ENCODE assay signal across 23 cellular contexts in genomic region chr6:8859501-8859900, GRCh38.
"Had no signal": no experiment of that assay in that cellular context is flagged by ENCODE, and none has a peak within 500 bp of the region (broad histone marks: within the 10 kb centered on the region; RNA-seq: fewer than 3 reads in every experiment).

No MANE protein-coding gene starts in this region.

- H3K4me3 ChIP-seq: adrenal gland, coronary artery, lung, upper lobe of right lung had no signal

- H3K36me3 Mint-ChIP-seq: activated naive CD4-positive, alpha-beta T cell treated with anti-CD3 and anti-CD28 coated beads, Interleukin-2, amount 50 U/mL, for 24 hours; brain had no signal

- DNase-seq: activated CD4-positive, alpha-beta T cell treated with anti-CD3 and anti-CD28 coated beads, Interleukin-2, amount 10 ng/mL, durations not matched to agents 7 days and 5 days; activated CD8-positive, alpha-beta memory T cell treated with anti-CD3 and anti-CD28 coated beads, Interleukin-2, amount 50 U/mL, for 48 hours; activated gamma-delta T cell; central memory CD4-positive, alpha-beta T cell; midbrain; nephron progenitor cell; nucleus accumbens; posterior cingulate gyrus; retina; stimulated activated CD4-positive, alpha-beta T cell treated with anti-CD3 and anti-CD28 coated beads, Interleukin-12 subunit alpha, Interleukin-12 subunit beta, amount 100 ng/mL, for 4 hours; stimulated activated CD4-positive, alpha-beta T cell treated with anti-CD3 and anti-CD28 coated beads, Interleukin-1b, Interleukin-23, amount 100 ng/mL, for 48 hours; stimulated activated CD8-positive, alpha-beta memory T cell treated with anti-CD3 and anti-CD28 coated beads, Interleukin-4, amount 100 ng/mL, for 48 hours; stimulated activated naive CD4-positive, alpha-beta T cell; upper lobe of right lung had no signal

- ATAC-seq: activated CD4-positive, CD25-positive, alpha-beta regulatory T cell treated with anti-CD3 and anti-CD28 coated beads, Interleukin-2, amount 50 U/mL, for 24 hours had no signal

- H3K4me1 Mint-ChIP-seq: activated CD4-positive, alpha-beta T cell treated with anti-CD3 and anti-CD28 coated beads, Interleukin-2, amount 10 ng/mL, durations not matched to agents 7 days and 5 days; activated naive CD4-positive, alpha-beta T cell treated with anti-CD3 and anti-CD28 coated beads, Interleukin-2, amount 50 U/mL, for 24 hours; brain; nephron progenitor cell had no signal

- H3K27me3 Mint-ChIP-seq: activated CD4-positive, alpha-beta T cell treated with anti-CD3 and anti-CD28 coated beads, Interleukin-2, amount 10 ng/mL, durations not matched to agents 7 days and 5 days; activated naive CD4-positive, alpha-beta T cell treated with anti-CD3 and anti-CD28 coated beads, Interleukin-2, amount 50 U/mL, for 24 hours; brain had no signal

- H3K27ac Mint-ChIP-seq: activated CD4-positive, alpha-beta T cell treated with anti-CD3 and anti-CD28 coated beads, Interleukin-2, amount 10 ng/mL, durations not matched to agents 7 days and 5 days; activated naive CD4-positive, alpha-beta T cell treated with anti-CD3 and anti-CD28 coated beads, Interleukin-2, amount 50 U/mL, for 24 hours; brain; nephron progenitor cell; T-helper 1 cell treated with Interleukin-12 subunit alpha and Interleukin-12 subunit beta and Interleukin-4 antibody, amounts not matched to agents 30 μg/mL and 1 μg/mL, for 36 hours had no signal

- FAIRE-seq: endometrium, islet of Langerhans had no signal

- H3K9me3 Mint-ChIP-seq: activated CD4-positive, alpha-beta T cell treated with anti-CD3 and anti-CD28 coated beads, Interleukin-2, amount 10 ng/mL, durations not matched to agents 7 days and 5 days; activated naive CD4-positive, alpha-beta T cell treated with anti-CD3 and anti-CD28 coated beads, Interleukin-2, amount 50 U/mL, for 24 hours; brain; nephron progenitor cell; T-helper 1 cell treated with Interleukin-12 subunit alpha and Interleukin-12 subunit beta and Interleukin-4 antibody, amounts not matched to agents 30 μg/mL and 1 μg/mL, for 36 hours had no signal

- H3K4me3 Mint-ChIP-seq: activated CD4-positive, alpha-beta T cell treated with anti-CD3 and anti-CD28 coated beads, Interleukin-2, amount 10 ng/mL, durations not matched to agents 7 days and 5 days; activated naive CD4-positive, alpha-beta T cell treated with anti-CD3 and anti-CD28 coated beads, Interleukin-2, amount 50 U/mL, for 24 hours; brain; nephron progenitor cell; T-helper 1 cell treated with Interleukin-12 subunit alpha and Interleukin-12 subunit beta and Interleukin-4 antibody, amounts not matched to agents 30 μg/mL and 1 μg/mL, for 36 hours had no signal
